20 cellular contexts compared by ENCODE assay signal in the genomic region with DNA sequence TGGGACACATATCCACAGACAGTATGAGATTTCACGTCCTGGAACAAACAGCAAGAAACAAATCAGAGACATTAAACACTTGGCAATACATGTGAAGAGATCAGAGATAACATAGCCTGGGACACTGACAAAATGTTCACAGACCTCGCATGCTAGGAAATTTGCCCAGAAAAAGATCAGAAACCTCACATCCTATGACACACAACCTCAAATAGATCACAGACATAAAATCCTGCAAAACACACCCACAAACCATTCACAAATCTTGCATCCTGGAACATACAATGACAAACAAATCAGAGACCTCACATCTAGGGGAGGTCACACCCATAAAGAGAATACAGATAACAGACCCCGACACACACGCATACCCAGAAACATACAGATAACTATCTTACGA. TPM values are rescaled to one million over a fixed set of nuclear protein-coding genes. Genes with fewer than 3 reads are reported as not detected.
DNase-seq lines count a peak whose midpoint lies in the region; ATAC-seq and TF ChIP-seq lines count a peak whose summit lies in the region.
"Had no signal": no experiment of that assay in that cellular context is flagged by ENCODE, and none has a peak within 500 bp of the region (broad histone marks: within the 10 kb centered on the region; RNA-seq: fewer than 3 reads in every experiment).

No MANE protein-coding gene starts in this region.

- H3K27ac Mint-ChIP-seq in CD4-positive, alpha-beta T cell = peak overlapping the region; percentile 93
- peak overlapping the region; percentile 94 for H3K27ac Mint-ChIP-seq in activated T-helper 2 cell treated with anti-CD3 and anti-CD28 coated beads, Interferon-gamma antibody, Interleukin-2, Interleukin-4, amounts not matched to agents 10 μg/mL and 5 μg/mL and 100 μg/mL, durations not matched to agents 14 hours and 24 hours and 36 hours
- H3K27ac Mint-ChIP-seq in glutamatergic neuron (ENCODE audit: unreplicated experiment) (peak overlapping the region; percentile 96), WTC11 (no peak overlapping the region)

- H3K9me3 ChIP-seq in CD4-positive, alpha-beta T cell (ENCODE audit: control insufficient read depth, low read length) = no peaks in the 10 kb centered on the region
- H3K9me3 ChIP-seq in tibial artery = no peaks in the 10 kb centered on the region
- H3K9me3 ChIP-seq: sigmoid colon, thyroid gland had no signal

- peaks cover 17% of the 10 kb centered on the region for H3K4me1 ChIP-seq in ACC112 (ENCODE audit: control insufficient read depth, insufficient read depth, low read length, unreplicated experiment)
- no peaks in the 10 kb centered on the region for H3K4me1 ChIP-seq in tibial artery
- H3K4me1 ChIP-seq: sigmoid colon, thyroid gland had no signal

- intact Hi-C loops in CD4-positive, alpha-beta T cell (cut with DNase I, micrococcal nuclease) = no loop called here
- intact Hi-C loops in activated T-helper 2 cell treated with anti-CD3 and anti-CD28 coated beads, Interferon-gamma antibody, Interleukin-2, Interleukin-4, amounts not matched to agents 10 μg/mL and 5 μg/mL and 100 μg/mL, durations not matched to agents 14 hours and 24 hours and 36 hours (cut with micrococcal nuclease) = loop anchor here (2.0 to 10.0 kb wide), 3 partner anchors 14 to 550 kb away; a partner anchor contains a TSS
- intact Hi-C loops in tibial artery (cut with DNase I; ENCODE audit: low total_unique reads) = no loop called here

- H3K27ac ChIP-seq in ACC112 (ENCODE audit: low read depth, low read length) = peak overlapping the region; percentile 25; the same call in 1 of the 2 replicates
- H3K27ac ChIP-seq in CD4-positive, alpha-beta T cell (ENCODE audit: low read depth, low read length) = peak overlapping the region; percentile 21
- no peak overlapping the region for H3K27ac ChIP-seq in tibial artery
- H3K27ac ChIP-seq: sigmoid colon, thyroid gland had no signal

- H3K4me3 ChIP-seq in ACC112 (ENCODE audit: low read depth, low read length) = no peak overlapping the region
- H3K4me3 ChIP-seq in tibial artery = no peak overlapping the region
- H3K4me3 ChIP-seq: sigmoid colon, thyroid gland had no signal

- H3K79me2 ChIP-seq in ACC112 (ENCODE audit: control insufficient read depth, insufficient read depth, low read length, unreplicated experiment) = no peaks in the 10 kb centered on the region

- peaks cover 86% of the 10 kb centered on the region for H3K4me1 Mint-ChIP-seq in CD4-positive, alpha-beta T cell (ENCODE audit: low read depth)
- H3K4me1 Mint-ChIP-seq in activated T-helper 2 cell treated with anti-CD3 and anti-CD28 coated beads, Interferon-gamma antibody, Interleukin-2, Interleukin-4, amounts not matched to agents 10 μg/mL and 5 μg/mL and 100 μg/mL, durations not matched to agents 14 hours and 24 hours and 36 hours (ENCODE audit: low read depth) = peaks cover 75% of the 10 kb centered on the region
- H3K4me1 Mint-ChIP-seq in glutamatergic neuron (ENCODE audit: low read depth, unreplicated experiment) (peaks cover 27% of the 10 kb centered on the region), WTC11 (no peaks in the 10 kb centered on the region)

- POLR2A ChIA-PET in CD4-positive, alpha-beta T cell (lab: Charles Lee) = interaction anchor here (1.1 to 5.0 kb wide), 6 partner anchors 17 to 223 kb away, joined by 3 to 53 read pairs (median 6); a partner anchor contains a TSS
- POLR2A ChIA-PET in WTC11 (lab: Charles Lee) = no interaction called here

- TF ChIP-seq CTCF in CD4-positive, alpha-beta T cell (IDR thresholded peaks at IDR 0.05) = no peak
- no peak for TF ChIP-seq CTCF in glutamatergic neuron (IDR thresholded peaks at IDR 0.05; ENCODE audit: partially characterized antibody, unreplicated experiment)
- no peak for TF ChIP-seq CTCF in WTC11 (IDR thresholded peaks at IDR 0.05)
- no peak for TF ChIP-seq CTCF in tibial artery (IDR thresholded peaks at IDR 0.05)

- peak overlapping the region; percentile 26 for H3K4me3 Mint-ChIP-seq in CD4-positive, alpha-beta T cell
- H3K4me3 Mint-ChIP-seq in activated T-helper 2 cell treated with anti-CD3 and anti-CD28 coated beads, Interferon-gamma antibody, Interleukin-2, Interleukin-4, amounts not matched to agents 10 μg/mL and 5 μg/mL and 100 μg/mL, durations not matched to agents 14 hours and 24 hours and 36 hours (ENCODE audit: low read depth) = peak overlapping the region; percentile 15
- H3K4me3 Mint-ChIP-seq in glutamatergic neuron (ENCODE audit: unreplicated experiment) (peak overlapping the region; percentile 75), WTC11 (no peak overlapping the region)

- DNase-seq in CD4-positive, alpha-beta T cell = no peak
- no peak for DNase-seq in activated T-helper 2 cell treated with anti-CD3 and anti-CD28 coated beads, Interferon-gamma antibody, Interleukin-2, Interleukin-4, amounts not matched to agents 10 μg/mL and 5 μg/mL and 100 μg/mL, durations not matched to agents 14 hours and 24 hours and 36 hours (ENCODE audit: low spot score)
- DNase-seq in glutamatergic neuron = no peak
- no peak for DNase-seq in WTC11 (ENCODE audit: low spot score)
- no peak for DNase-seq in tibial artery
- DNase-seq in NCI-H1417 (lab: John Stamatoyannopoulos, UW) = no peak
- DNase-seq: left cardiac atrium; NCI-H1930; Right ventricle myocardium superior; sigmoid colon; stimulated activated CD4-positive, alpha-beta T cell treated with anti-CD3 and anti-CD28 coated beads, Interleukin-4, amount 100 ng/mL, for 24 hours; stimulated activated CD8-positive, alpha-beta memory T cell treated with anti-CD3 and anti-CD28 coated beads, Interleukin-4, amount 100 ng/mL, for 48 hours; thyroid gland had no signal

- no peaks in the 10 kb centered on the region for H3K9me3 Mint-ChIP-seq in CD4-positive, alpha-beta T cell
- H3K9me3 Mint-ChIP-seq in activated T-helper 2 cell treated with anti-CD3 and anti-CD28 coated beads, Interferon-gamma antibody, Interleukin-2, Interleukin-4, amounts not matched to agents 10 μg/mL and 5 μg/mL and 100 μg/mL, durations not matched to agents 14 hours and 24 hours and 36 hours = no peaks in the 10 kb centered on the region
- H3K9me3 Mint-ChIP-seq in glutamatergic neuron (ENCODE audit: unreplicated experiment) = peaks cover 17% of the 10 kb centered on the region
- no peaks in the 10 kb centered on the region for H3K9me3 Mint-ChIP-seq in WTC11

- no peak overlapping the region for H2AFZ ChIP-seq in ACC112 (ENCODE audit: low read length, unreplicated experiment)

- H3K36me3 Mint-ChIP-seq in CD4-positive, alpha-beta T cell (ENCODE audit: low read depth) = no peaks in the 10 kb centered on the region
- peaks cover 31% of the 10 kb centered on the region for H3K36me3 Mint-ChIP-seq in activated T-helper 2 cell treated with anti-CD3 and anti-CD28 coated beads, Interferon-gamma antibody, Interleukin-2, Interleukin-4, amounts not matched to agents 10 μg/mL and 5 μg/mL and 100 μg/mL, durations not matched to agents 14 hours and 24 hours and 36 hours (ENCODE audit: low read depth)
- no peaks in the 10 kb centered on the region for H3K36me3 Mint-ChIP-seq in glutamatergic neuron (ENCODE audit: unreplicated experiment)
- H3K36me3 Mint-ChIP-seq in WTC11 = no peaks in the 10 kb centered on the region

- H3K36me3 ChIP-seq in ACC112 (ENCODE audit: insufficient read depth, low read length) = no peaks in the 10 kb centered on the region
- H3K36me3 ChIP-seq in tibial artery = no peaks in the 10 kb centered on the region
- H3K36me3 ChIP-seq: sigmoid colon, thyroid gland had no signal

- H3K27me3 ChIP-seq in ACC112 (ENCODE audit: insufficient read depth, low read length) (no peaks in the 10 kb centered on the region), tibial artery (no peaks in the 10 kb centered on the region)
- H3K27me3 ChIP-seq in CD4-positive, alpha-beta T cell (ENCODE audit: control insufficient read depth, insufficient read depth, low read length) = no peaks in the 10 kb centered on the region
- H3K27me3 ChIP-seq: sigmoid colon, thyroid gland had no signal

- no peaks in the 10 kb centered on the region for H3K27me3 Mint-ChIP-seq in CD4-positive, alpha-beta T cell
- no peaks in the 10 kb centered on the region for H3K27me3 Mint-ChIP-seq in activated T-helper 2 cell treated with anti-CD3 and anti-CD28 coated beads, Interferon-gamma antibody, Interleukin-2, Interleukin-4, amounts not matched to agents 10 μg/mL and 5 μg/mL and 100 μg/mL, durations not matched to agents 14 hours and 24 hours and 36 hours (ENCODE audit: low read depth)
- peaks cover 26% of the 10 kb centered on the region for H3K27me3 Mint-ChIP-seq in glutamatergic neuron (ENCODE audit: unreplicated experiment)
- H3K27me3 Mint-ChIP-seq in WTC11 (ENCODE audit: low read depth) = peaks cover 63% of the 10 kb centered on the region

- CTCF ChIA-PET in CD4-positive, alpha-beta T cell (lab: Charles Lee) = interaction anchor here (1.5 kb wide), 1 partner anchor 23 kb away, joined by 4 read pairs; no protein-coding TSS in a partner anchor
- CTCF ChIA-PET in WTC11 (lab: Charles Lee) = no interaction called here

- ATAC-seq in CD4-positive, alpha-beta T cell (ENCODE audit: poor library complexity) = peak; percentile 43
- ATAC-seq in HG03442 (IDR thresholded peaks at IDR 0.05; ENCODE audit: unreplicated experiment) (no peak), WTC11 (no peak)

TF ChIP-seq in WTC11, 78 proteins besides CTCF, POLR2A, EP300 and RAD21 (continues in another document):
- no peak for TF ChIP-seq NFATC4 (CRISPR knock-in tag; IDR thresholded peaks at IDR 0.05)
- TF ChIP-seq, protein P1, sequence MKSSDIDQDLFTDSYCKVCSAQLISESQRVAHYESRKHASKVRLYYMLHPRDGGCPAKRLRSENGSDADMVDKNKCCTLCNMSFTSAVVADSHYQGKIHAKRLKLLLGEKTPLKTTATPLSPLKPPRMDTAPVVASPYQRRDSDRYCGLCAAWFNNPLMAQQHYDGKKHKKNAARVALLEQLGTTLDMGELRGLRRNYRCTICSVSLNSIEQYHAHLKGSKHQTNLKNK (CRISPR knock-in tag; IDR thresholded peaks at IDR 0.05) = no peak

RNA-seq across cellular contexts. Expression of a gene that starts 18.0 kb away (rescaled TPM):
- 1 to 10 TPM; 7.7 to 8.4 TPM for total RNA-seq in CD4-positive, alpha-beta T cell
- 28.8 and 29.6 TPM in 2 replicates for total RNA-seq in activated T-helper 2 cell treated with anti-CD3 and anti-CD28 coated beads, Interferon-gamma antibody, Interleukin-2, Interleukin-4, amounts not matched to agents 10 μg/mL and 5 μg/mL and 100 μg/mL, durations not matched to agents 14 hours and 24 hours and 36 hours
- total RNA-seq in glutamatergic neuron (ENCODE audit: unreplicated experiment) (4.7 TPM), WTC11 (2021) (14.2 to 16.5 TPM (median 16.4 TPM) in 3 replicates)

RNA-seq across cellular contexts. Expression of a gene that starts 31.0 kb away (rescaled TPM):
- 10 to 100 TPM; 63.7 to 67.4 TPM for total RNA-seq in CD4-positive, alpha-beta T cell
- total RNA-seq in activated T-helper 2 cell treated with anti-CD3 and anti-CD28 coated beads, Interferon-gamma antibody, Interleukin-2, Interleukin-4, amounts not matched to agents 10 μg/mL and 5 μg/mL and 100 μg/mL, durations not matched to agents 14 hours and 24 hours and 36 hours = 117 and 120 TPM in 2 replicates
- 2.6 TPM for total RNA-seq in glutamatergic neuron (ENCODE audit: unreplicated experiment)
- total RNA-seq in WTC11 (2021) = 0.79 to 1.6 TPM (median 0.96 TPM) in 3 replicates

RNA-seq across cellular contexts. Expression of a gene that starts 47.0 kb away (rescaled TPM):
- total RNA-seq in CD4-positive, alpha-beta T cell = not detected
- not detected in 2 replicates for total RNA-seq in activated T-helper 2 cell treated with anti-CD3 and anti-CD28 coated beads, Interferon-gamma antibody, Interleukin-2, Interleukin-4, amounts not matched to agents 10 μg/mL and 5 μg/mL and 100 μg/mL, durations not matched to agents 14 hours and 24 hours and 36 hours
- total RNA-seq in glutamatergic neuron (ENCODE audit: unreplicated experiment) (not detected), WTC11 (2021) (0.27 TPM in 1 of 3 replicates, not detected in the others)
- total RNA-seq: fibroblast of lung; left cardiac atrium; mononuclear cell; NCI-H460; omental fat pad; Right ventricle myocardium superior; sigmoid colon; T-helper 2 cell treated with Interferon-gamma antibody and Interleukin-4, amounts not matched to agents 100 ng/mL and 5 ng/mL, for 36 hours had no signal

Comparison
In these comparisons a context has a peak if more than half of its experiments do, and no peak if none do; other contexts are left out.
1. H3K27ac ChIP-seq: peak in ACC112 (single experiment) and CD4-positive, alpha-beta T cell (single experiment); none in tibial artery (0 of 2).
2. RNA of a gene that starts 31.0 kb away (total RNA-seq): 117 to 120 TPM in activated T-helper 2 cell treated with anti-CD3 and anti-CD28 coated beads, Interferon-gamma antibody, Interleukin-2, Interleukin-4, amounts not matched to agents 10 μg/mL and 5 μg/mL and 100 μg/mL, durations not matched to agents 14 hours and 24 hours and 36 hours and 63.7 to 67.4 TPM in CD4-positive, alpha-beta T cell; 2.6 TPM in glutamatergic neuron (single experiment) and 0.79 to 1.6 TPM in WTC11; every median in the first group is over 10 times any median in the second.